8 cellular contexts compared by ENCODE assay signal in the genomic region with DNA sequence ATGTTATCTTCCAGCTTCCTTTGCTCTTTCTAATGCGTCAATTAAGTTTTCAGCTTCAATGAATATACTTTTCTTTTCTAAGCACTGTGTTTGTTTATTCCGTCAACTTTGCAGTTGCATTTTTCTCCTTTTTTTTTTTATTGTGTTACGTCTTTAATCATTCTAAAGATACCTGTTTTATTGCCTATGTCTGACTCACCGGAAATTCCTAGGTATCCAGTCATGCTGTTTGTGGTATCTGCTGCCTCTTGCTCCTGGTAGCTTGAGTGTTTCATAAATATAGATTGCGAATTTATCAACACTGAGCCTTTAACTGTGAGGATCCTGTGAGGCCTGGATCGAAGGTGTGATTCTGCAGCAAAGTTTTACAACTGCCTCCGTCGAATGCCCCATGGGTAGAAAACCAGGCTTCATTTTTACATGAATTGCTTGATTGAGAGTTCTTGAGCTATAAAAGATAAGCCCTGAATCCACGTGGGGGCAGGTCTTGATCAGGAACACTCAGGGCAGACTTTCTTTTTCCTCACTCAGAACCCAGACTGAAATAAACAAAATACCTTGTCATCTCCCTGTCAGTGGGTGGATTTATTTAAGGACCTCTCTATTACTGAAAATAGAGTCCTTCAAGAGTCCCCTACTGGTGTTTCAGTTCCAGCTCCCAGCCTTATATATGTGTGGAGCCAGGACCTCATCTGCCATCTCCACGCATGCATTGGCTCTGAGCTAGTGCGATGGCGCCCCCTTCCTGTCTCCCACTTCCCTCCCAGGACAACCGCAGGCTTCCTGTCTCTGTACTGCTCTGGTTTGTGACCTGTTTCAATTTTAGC.
DNase-seq lines count a peak whose midpoint lies in the region; ATAC-seq and TF ChIP-seq lines count a peak whose summit lies in the region.

No MANE protein-coding gene starts in this region.

- TF ChIP-seq EP300 in SK-N-SH (IDR thresholded peaks at IDR 0.05; ENCODE audit: borderline replicate concordance in 1 of 2, low read depth in 1 of 2, low read length in 1 of 2) (0 out of 4 replicates have a peak, but pooled peaks of 1 of the 2 experiments have one; percentile 17), esophagus muscularis mucosa (IDR thresholded peaks at IDR 0.05) (no peak)

- ATAC-seq in GM18861 (IDR thresholded peaks at IDR 0.05; ENCODE audit: unreplicated experiment), result no peak

- 0 out of 2 replicates have a peak, but pooled peaks have one; percentile 7 for TF ChIP-seq RAD21 in SK-N-SH (IDR thresholded peaks at IDR 0.05; ENCODE audit: low read length)

- TF ChIP-seq CTCF in SK-N-SH (IDR thresholded peaks at IDR 0.05) (peak; percentile 46), esophagus muscularis mucosa (IDR thresholded peaks at IDR 0.05) (peak in 1 of 3 experiments; percentile 25)

- CTCF ChIA-PET in activated naive CD4-positive, alpha-beta T cell treated with anti-CD3 and anti-CD28 coated beads for 36 hours (lab: Charles Lee), result interaction anchor here (1.0 to 4.9 kb wide), 6 partner anchors 9 to 250 kb away, joined by 3 to 32 read pairs (median 6); partner anchors contain the start of gene LRRC1
- CTCF ChIA-PET in SK-N-SH (lab: Yijun Ruan, JAX), result interaction anchor here (0.8 to 2.4 kb wide), 7 partner anchors 9 to 249 kb away, joined by 4 to 23 read pairs (median 4); no protein-coding TSS in a partner anchor

- H3K9me3 ChIP-seq in SK-N-SH (no peaks in the 10 kb centered on the region), esophagus muscularis mucosa (no peaks in the 10 kb centered on the region)

- H4K20me1 ChIP-seq in SK-N-SH (ENCODE audit: insufficient read depth), result no peaks in the 10 kb centered on the region

- peak overlapping the region; percentile 1 to 28; a peak in 1 of 4 replicates for H3K27ac ChIP-seq in SK-N-SH (ENCODE audit: low read depth in 2 of 2, low read length in 1 of 2)
- H3K27ac ChIP-seq in esophagus muscularis mucosa (replicated peaks in 1 of 4), result no peak overlapping the region

- H2AFZ ChIP-seq in SK-N-SH (ENCODE audit: low read depth), result peak overlapping the region; percentile 34; the same call in 1 of the 2 replicates

- H3K27ac Mint-ChIP-seq in activated naive CD4-positive, alpha-beta T cell treated with anti-CD3 and anti-CD28 coated beads for 36 hours, result no peak overlapping the region

- no peaks in the 10 kb centered on the region for H3K9me3 Mint-ChIP-seq in activated naive CD4-positive, alpha-beta T cell treated with anti-CD3 and anti-CD28 coated beads for 36 hours

- H3F3A ChIP-seq in SK-N-SH (replicated peaks; ENCODE audit: insufficient read depth), result peaks cover 7% of the 10 kb centered on the region

- H3K4me1 Mint-ChIP-seq in activated naive CD4-positive, alpha-beta T cell treated with anti-CD3 and anti-CD28 coated beads for 36 hours (ENCODE audit: low read depth), result peaks cover 15% of the 10 kb centered on the region

- no peaks in the 10 kb centered on the region for H3K9me2 ChIP-seq in SK-N-SH

- intact Hi-C loops in activated naive CD4-positive, alpha-beta T cell treated with anti-CD3 and anti-CD28 coated beads for 36 hours (cut with micrococcal nuclease), result no loop called here
- intact Hi-C loops in esophagus muscularis mucosa (cut with DNase I), result no loop called here

- H3K4me3 Mint-ChIP-seq in activated naive CD4-positive, alpha-beta T cell treated with anti-CD3 and anti-CD28 coated beads for 36 hours, result no peak overlapping the region

- DNase-seq in activated naive CD4-positive, alpha-beta T cell treated with anti-CD3 and anti-CD28 coated beads for 36 hours, result peak; percentile 48
- DNase-seq in activated naive CD4-positive, alpha-beta T cell treated with anti-CD3 and anti-CD28 coated beads, Interleukin-2, amount 50 U/mL, for 16 hours, result no peak
- DNase-seq in HS-5 (ENCODE audit: low read depth) (peak; percentile 86), SK-N-SH (peak; percentile 9), esophagus muscularis mucosa (ENCODE audit: extremely low spot score) (peak; percentile 62), renal cortical epithelial cell (ENCODE audit: low read depth) (peak; percentile 96), COR-L47 (lab: John Stamatoyannopoulos, UW) (no peak)

- H3K4me3 ChIP-seq in SK-N-SH (ENCODE audit: low read depth in 2 of 2, low read length in 1 of 2) (peak overlapping the region in 1 of 2 experiments; percentile 14; a peak in 1 of 4 replicates), esophagus muscularis mucosa (no peak overlapping the region)

- no peak overlapping the region for H3K9ac ChIP-seq in SK-N-SH

- H3K4me2 ChIP-seq in SK-N-SH, result 0 out of 2 replicates have a peak overlapping the region, but pooled peaks have one; percentile 4

- no peaks in the 10 kb centered on the region for H3K36me3 Mint-ChIP-seq in activated naive CD4-positive, alpha-beta T cell treated with anti-CD3 and anti-CD28 coated beads for 36 hours (ENCODE audit: low read depth)

- 16% methylated on average over 13 of the region's 13 CpGs for WGBS in SK-N-SH (ENCODE audit: low lambda C conversion rate)
- 81% methylated on average over 13 of the region's 13 CpGs for WGBS in esophagus muscularis mucosa

- no peaks in the 10 kb centered on the region for H3K36me3 ChIP-seq in SK-N-SH (replicated peaks in 1 of 2; ENCODE audit: control insufficient read depth in 1 of 2, insufficient read depth in 2 of 2, low read length in 1 of 2)
- no peaks in the 10 kb centered on the region for H3K36me3 ChIP-seq in esophagus muscularis mucosa

- no peaks in the 10 kb centered on the region for H3K79me2 ChIP-seq in SK-N-SH (ENCODE audit: insufficient read depth)

- no peaks in the 10 kb centered on the region for H3K27me3 Mint-ChIP-seq in activated naive CD4-positive, alpha-beta T cell treated with anti-CD3 and anti-CD28 coated beads for 36 hours (ENCODE audit: low read depth)

- no peaks in the 10 kb centered on the region; a peak in 2 of 4 replicates for H3K4me1 ChIP-seq in SK-N-SH (ENCODE audit: control insufficient read depth in 1 of 2, insufficient read depth in 2 of 2, low read depth in 1 of 2, low read length in 1 of 2)
- peaks cover 0 to 32% (median 23%) of the 10 kb centered on the region in 4 donors for H3K4me1 ChIP-seq in esophagus muscularis mucosa

- H3K27me3 ChIP-seq in SK-N-SH (ENCODE audit: insufficient read depth), result no peaks in the 10 kb centered on the region
- H3K27me3 ChIP-seq in esophagus muscularis mucosa, result no peaks in the 10 kb centered on the region

- no peak for TF ChIP-seq POLR2A in esophagus muscularis mucosa (IDR thresholded peaks at IDR 0.05; ENCODE audit: low read depth)

- POLR2A ChIA-PET in SK-N-SH (lab: Yijun Ruan, JAX), result no interaction called here

TF ChIP-seq in SK-N-SH, 30 proteins besides CTCF, POLR2A, EP300 and RAD21:
- TF ChIP-seq, protein P1, sequence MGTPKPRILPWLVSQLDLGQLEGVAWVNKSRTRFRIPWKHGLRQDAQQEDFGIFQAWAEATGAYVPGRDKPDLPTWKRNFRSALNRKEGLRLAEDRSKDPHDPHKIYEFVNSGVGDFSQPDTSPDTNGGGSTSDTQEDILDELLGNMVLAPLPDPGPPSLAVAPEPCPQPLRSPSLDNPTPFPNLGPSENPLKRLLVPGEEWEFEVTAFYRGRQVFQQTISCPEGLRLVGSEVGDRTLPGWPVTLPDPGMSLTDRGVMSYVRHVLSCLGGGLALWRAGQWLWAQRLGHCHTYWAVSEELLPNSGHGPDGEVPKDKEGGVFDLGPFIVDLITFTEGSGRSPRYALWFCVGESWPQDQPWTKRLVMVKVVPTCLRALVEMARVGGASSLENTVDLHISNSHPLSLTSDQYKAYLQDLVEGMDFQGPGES (IDR thresholded peaks at IDR 0.05; ENCODE audit: low read depth, low read length), result no peak
- peak; percentile 52 for TF ChIP-seq TCF12 (IDR thresholded peaks at IDR 0.05)
- TF ChIP-seq RXRA (IDR thresholded peaks at IDR 0.05; ENCODE audit: borderline replicate concordance, low read depth), result no peak
- TF ChIP-seq YY1 (IDR thresholded peaks at IDR 0.05; ENCODE audit: low read depth), result no peak
- TF ChIP-seq FOSL2 (IDR thresholded peaks at IDR 0.05; ENCODE audit: borderline replicate concordance, low read depth), result peak; percentile 67; the same call in 1 of the 2 replicates
- peak; percentile 64 for TF ChIP-seq JUND (IDR thresholded peaks at IDR 0.05)
- no peak for TF ChIP-seq SMC3 (IDR thresholded peaks at IDR 0.05; ENCODE audit: low read depth, low read length)
TF ChIP-seq in SK-N-SH: peak in this region for 3.

Comparison
In these comparisons a context has a peak if more than half of its experiments do, and no peak if none do; other contexts are left out.
1. DNase-seq: peak in activated naive CD4-positive, alpha-beta T cell treated with anti-CD3 and anti-CD28 coated beads for 36 hours (single experiment), HS-5 (single experiment), SK-N-SH (single experiment), esophagus muscularis mucosa (single experiment) and renal cortical epithelial cell (single experiment); none in activated naive CD4-positive, alpha-beta T cell treated with anti-CD3 and anti-CD28 coated beads, Interleukin-2, amount 50 U/mL, for 16 hours (single experiment) and COR-L47 (single experiment).
2. H3K27ac ChIP-seq: peak in SK-N-SH (2 of 2); none in esophagus muscularis mucosa (0 of 4).